Comparison of ENCODE assay signal across 1 cellular context in genomic region chr11:65036931-65037330, GRCh38.
TF ChIP-seq lines count a peak whose summit lies in the region.

No MANE protein-coding gene starts in this region.

TF ChIP-seq in HepG2, 621 proteins besides CTCF, POLR2A, EP300 and RAD21:
- TF ChIP-seq CSRNP1 (CRISPR knock-in tag; IDR thresholded peaks at IDR 0.05): no peak
- no peak for TF ChIP-seq ZNF264 (CRISPR knock-in tag; IDR thresholded peaks at IDR 0.05)
- TF ChIP-seq HDAC6 (IDR thresholded peaks at IDR 0.05; ENCODE audit: low read depth, low read length): no peak
- TF ChIP-seq CEBPB (IDR thresholded peaks at IDR 0.05; ENCODE audit: borderline replicate concordance, low read depth, low read length): no peak
- TF ChIP-seq KLF15 (CRISPR knock-in tag; IDR thresholded peaks at IDR 0.05; ENCODE audit: borderline replicate concordance): no peak
- TF ChIP-seq HINFP (CRISPR knock-in tag; IDR thresholded peaks at IDR 0.05; ENCODE audit: low read depth): no peak
- no peak for TF ChIP-seq PCBP1 (IDR thresholded peaks at IDR 0.05; ENCODE audit: borderline replicate concordance, low read depth, low read length)
- TF ChIP-seq DMTF1 (CRISPR knock-in tag; IDR thresholded peaks at IDR 0.05): no peak
- no peak for TF ChIP-seq GPBP1L1 (CRISPR knock-in tag; IDR thresholded peaks at IDR 0.05)
- no peak for TF ChIP-seq ZNF33A (CRISPR knock-in tag; IDR thresholded peaks at IDR 0.05; ENCODE audit: borderline replicate concordance)
- TF ChIP-seq MLLT10 (CRISPR knock-in tag; IDR thresholded peaks at IDR 0.05): no peak
- no peak for TF ChIP-seq ZNF687 (CRISPR knock-in tag; IDR thresholded peaks at IDR 0.05)
- TF ChIP-seq ZMAT3 (CRISPR knock-in tag; conservative IDR thresholded peaks at IDR 0.05): no peak
- TF ChIP-seq NCOR1 (IDR thresholded peaks at IDR 0.05; ENCODE audit: borderline replicate concordance, low read length): no peak
- no peak for TF ChIP-seq FOXO4 (CRISPR knock-in tag; conservative IDR thresholded peaks at IDR 0.05)
- TF ChIP-seq EZH2 (conservative IDR thresholded peaks at IDR 0.05; ENCODE audit: low read depth, low read length): no peak
- TF ChIP-seq ZNF414 (CRISPR knock-in tag; IDR thresholded peaks at IDR 0.05): no peak
